ENCODE assay signal across 8 cellular contexts in the genomic region with DNA sequence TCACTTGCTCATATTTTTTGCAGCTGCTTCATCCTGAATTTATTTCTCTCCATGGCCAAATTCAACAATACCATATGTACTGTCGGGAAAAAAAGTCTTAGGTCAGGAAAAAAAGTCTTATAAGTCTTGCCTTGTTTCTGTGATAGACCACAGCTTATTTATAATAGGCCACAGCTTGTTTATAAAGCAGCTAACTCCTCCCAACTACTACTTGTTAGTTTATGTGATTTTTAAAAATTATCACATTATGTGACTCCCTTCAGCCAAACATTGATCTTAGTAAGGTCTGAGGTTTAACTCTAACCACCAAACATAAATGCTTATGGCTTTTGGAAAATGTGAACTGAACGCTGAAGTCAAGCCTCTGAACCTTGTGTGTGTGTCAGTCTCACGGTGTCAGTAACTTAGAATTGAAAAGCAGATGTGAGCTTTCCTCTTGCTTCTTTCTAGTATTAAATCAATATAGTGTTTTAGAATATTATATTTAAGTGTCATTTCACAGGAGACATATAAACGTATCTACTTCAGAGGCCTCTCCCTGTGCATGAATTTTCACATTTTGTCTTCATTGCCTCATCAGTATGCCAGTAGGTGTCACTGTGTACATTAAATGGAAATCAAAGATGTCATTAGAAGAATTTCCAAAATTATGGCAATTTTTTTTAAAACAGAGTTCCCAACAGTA. TPM values are rescaled to one million over a fixed set of nuclear protein-coding genes. Genes with fewer than 3 reads are reported as not detected.
A peak's percentile ranks its signal among the peaks of the same experiment; 100 is the strongest.
DNase-seq lines count a peak whose midpoint lies in the region; ATAC-seq, FAIRE-seq and TF ChIP-seq lines count a peak whose summit lies in the region.

No MANE protein-coding gene starts in this region.

- H3K9me3 Mint-ChIP-seq in neural crest cell, result no peaks in the 10 kb centered on the region

- H3K27me3 Mint-ChIP-seq in neural crest cell (ENCODE audit: low read depth), result no peaks in the 10 kb centered on the region

- ATAC-seq in HG03571 (IDR thresholded peaks at IDR 0.05; ENCODE audit: unreplicated experiment), result no peak
- ATAC-seq in GM21825 (IDR thresholded peaks at IDR 0.05; ENCODE audit: unreplicated experiment), result no peak

- no peak overlapping the region for H3K4me3 Mint-ChIP-seq in neural crest cell

- peak; percentile 72 for TF ChIP-seq CTCF in neural crest cell (conservative IDR thresholded peaks at IDR 0.05)

- H3K36me3 Mint-ChIP-seq in neural crest cell (ENCODE audit: low read depth), result no peaks in the 10 kb centered on the region

- FAIRE-seq in G401.6 (lab: Jason Lieb, UNC) (peak; percentile 60), GM12892 (lab: Jason Lieb, UNC) (no peak)

- no peak for TF ChIP-seq POLR2A in GM12892 (IDR thresholded peaks at IDR 0.05; ENCODE audit: low read depth, low read length)

- no peaks in the 10 kb centered on the region for H3K4me1 Mint-ChIP-seq in neural crest cell

- peak; percentile 29 for DNase-seq in MV-4-11 (lab: John Stamatoyannopoulos, UW)
- peak; percentile 7 for DNase-seq in cerebellum (ENCODE audit: low spot score)
- no peak for DNase-seq in neural crest cell (ENCODE audit: low read depth, low spot score)
- no peak for DNase-seq in GM12892 (ENCODE audit: insufficient read length)
- DNase-seq in stimulated activated CD4-positive, alpha-beta T cell treated with anti-CD3 and anti-CD28 coated beads, Interleukin-4, amount 100 ng/mL, for 1 hour, result no peak

- no peak overlapping the region for H3K27ac Mint-ChIP-seq in neural crest cell (ENCODE audit: unreplicated experiment)

RNA-seq across cellular contexts. Expression of gene SNX24, which starts 51.3 kb away (rescaled TPM):
- total RNA-seq in cerebellum (21.0 TPM), neural crest cell (19.3 and 19.7 TPM in 2 replicates)
- polyA plus RNA-seq in GM12892 (2012; ENCODE audit: missing spikeins), result 2.7 TPM

Comparison
In these comparisons a context has a peak if more than half of its experiments do, and no peak if none do; other contexts are left out.
1. DNase-seq: peak in MV-4-11 (single experiment) and cerebellum (single experiment); none in neural crest cell (single experiment), GM12892 (single experiment) and stimulated activated CD4-positive, alpha-beta T cell treated with anti-CD3 and anti-CD28 coated beads, Interleukin-4, amount 100 ng/mL, for 1 hour (single experiment).